In genomic region chr1:106120789-106121188, GRCh38 we compare ENCODE assay signal across 34 cellular contexts.
"Had no signal": no experiment of that assay in that cellular context is flagged by ENCODE, and none has a peak within 500 bp of the region (broad histone marks: within the 10 kb centered on the region; RNA-seq: fewer than 3 reads in every experiment).

No MANE protein-coding gene starts in this region.

- H3K27me3 ChIP-seq: MG63 had no signal

- H3K4me3 ChIP-seq: MG63 had no signal

- H3K9me3 ChIP-seq: MG63 had no signal

- DNase-seq: Karpas-422, Kasumi-1, MG63, MM.1S, MV-4-11, NCI-H1048, NCI-H1092, NCI-H1092 treated with DMSO at 0.1 percent for 48 hours, NCI-H1105, NCI-H1105 treated with DMSO at 0.1 percent for 48 hours, NCI-H1417, NCI-H1417 treated with DMSO at 0.1 percent for 48 hours, NCI-H1436, NCI-H1436 treated with DMSO at 0.1 percent for 48 hours, NCI-H146, NCI-H1694, NCI-H1694 treated with DMSO at 0.1 percent for 48 hours, NCI-H187, NCI-H187 treated with DMSO at 0.1 percent for 48 hours, NCI-H1930, NCI-H2029, NCI-H2029 treated with DMSO at 0.1 percent for 48 hours, NCI-H2081, NCI-H2081 treated with DMSO at 0.1 percent for 48 hours, NCI-H2107, NCI-H2171, NCI-H2171 treated with DMSO at 0.1 percent for 48 hours, NCI-H2227 treated with DMSO at 0.1 percent for 48 hours, NCI-H226, NCI-H446, NCI-H510A, NCI-H510A treated with DMSO at 0.1 percent for 48 hours, NCI-H524 had no signal

- H3K27ac ChIP-seq: KMS-11 had no signal

- H3K36me3 ChIP-seq: MG63 had no signal

- H3K9ac ChIP-seq: KMS-11 had no signal

- H3K4me2 ChIP-seq: KMS-11 had no signal
